In the genomic region with DNA sequence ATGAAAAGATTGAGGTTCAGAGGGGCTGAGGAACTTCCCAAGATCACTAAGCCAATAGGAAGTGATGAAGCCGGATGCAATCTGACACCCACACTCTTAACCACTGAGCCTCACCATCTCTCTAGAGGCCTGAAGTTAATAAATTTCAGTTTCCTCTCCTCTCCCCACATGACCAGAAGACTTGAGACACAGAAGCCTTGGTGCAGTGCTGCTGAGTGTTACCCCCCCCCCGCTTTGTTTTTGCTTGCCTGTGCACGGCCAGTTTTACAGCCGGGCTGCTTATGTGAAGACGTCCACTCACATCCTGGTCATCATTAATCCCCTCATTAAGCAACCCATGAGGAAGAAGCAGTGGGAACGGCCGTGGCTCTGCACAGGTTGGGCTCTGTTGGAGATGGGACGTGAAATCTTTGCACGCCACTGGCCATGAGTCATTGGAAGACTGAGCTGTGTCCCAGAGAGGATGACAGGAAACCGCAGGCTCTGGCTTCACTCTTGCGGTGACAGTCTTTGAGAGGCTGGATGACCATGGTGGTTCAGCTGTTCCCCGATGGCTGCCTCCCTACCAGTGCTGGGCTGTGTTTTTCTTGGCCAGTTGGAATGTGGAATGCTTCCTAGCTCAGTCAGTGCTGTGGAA, we compare ENCODE assay signal across 8 cellular contexts.
DNase-seq lines count a peak whose midpoint lies in the region; ATAC-seq and TF ChIP-seq lines count a peak whose summit lies in the region.

No MANE protein-coding gene starts in this region.

- no peak overlapping the region for H3K4me3 ChIP-seq in GM12864 (ENCODE audit: low read depth, low read length)

- DNase-seq in GM12864 (ENCODE audit: low read depth) (peak; percentile 61), amniotic epithelial cell (ENCODE audit: low read depth) (peak; percentile 99), myocyte (ENCODE audit: low read depth) (peak; percentile 100), NCI-H1417 treated with DMSO at 0.1 percent for 48 hours (lab: John Stamatoyannopoulos, UW) (no peak), RPMI8226 (no peak), Kasumi-1 (lab: John Stamatoyannopoulos, UW) (no peak)

- ATAC-seq in HG03045 (IDR thresholded peaks at IDR 0.05; ENCODE audit: unreplicated experiment) (peak; percentile 66), HG02678 (IDR thresholded peaks at IDR 0.05; ENCODE audit: unreplicated experiment) (no peak)

- TF ChIP-seq CTCF in GM12864 (IDR thresholded peaks at IDR 0.05; ENCODE audit: low read depth, low read length, missing control alignments), result no peak

Comparison
In these comparisons a context has a peak if more than half of its experiments do, and no peak if none do; other contexts are left out.
1. DNase-seq: peak in GM12864 (single experiment), amniotic epithelial cell (single experiment) and myocyte (single experiment); none in NCI-H1417 treated with DMSO at 0.1 percent for 48 hours (single experiment), RPMI8226 (single experiment) and Kasumi-1 (0 of 2).